ENCODE assay signal across 12 cellular contexts in genomic region chr4:119735136-119735770, GRCh38.
DNase-seq lines count a peak whose midpoint lies in the region; ATAC-seq and TF ChIP-seq lines count a peak whose summit lies in the region.
"Had no signal": no experiment of that assay in that cellular context is flagged by ENCODE, and none has a peak within 500 bp of the region (broad histone marks: within the 10 kb centered on the region; RNA-seq: fewer than 3 reads in every experiment).

No MANE protein-coding gene starts in this region.

- no peaks in the 10 kb centered on the region for H3K27me3 Mint-ChIP-seq in endodermal cell (ENCODE audit: insufficient read depth)

- no peak overlapping the region for H3K27ac Mint-ChIP-seq in endodermal cell
- H3K27ac Mint-ChIP-seq: T-helper 17 cell had no signal

- H3K27ac ChIP-seq in endodermal cell (ENCODE audit: low read depth, low read length) = no peak overlapping the region
- H3K27ac ChIP-seq: BLaER1 had no signal

- WGBS in endodermal cell (ENCODE audit: insufficient coverage in 1 of 2, insufficient read length in 1 of 2), 2 experiments = 100% methylated on average over 1 to 2 of the region's 2 CpGs

- H3K9me3 ChIP-seq in neuron (ENCODE audit: low read length) (no peaks in the 10 kb centered on the region), endodermal cell (ENCODE audit: control insufficient read depth, low read length) (no peaks in the 10 kb centered on the region)
- H3K9me3 ChIP-seq: BLaER1 had no signal

- no peaks in the 10 kb centered on the region for H3K9me3 Mint-ChIP-seq in endodermal cell

- H3K36me3 ChIP-seq in neuron (ENCODE audit: insufficient read depth, low read length) (no peaks in the 10 kb centered on the region), endodermal cell (ENCODE audit: control insufficient read depth, insufficient read depth, low read length) (no peaks in the 10 kb centered on the region)
- H3K36me3 ChIP-seq: BLaER1 had no signal

- no peak overlapping the region for H3K9ac ChIP-seq in endodermal cell (ENCODE audit: extremely low read depth, low read length, poor library complexity, severe bottlenecking)
- H3K9ac ChIP-seq: BLaER1 had no signal

- peak overlapping the region; percentile 26 for H2AFZ ChIP-seq in neuron (ENCODE audit: low read depth, low read length)

- H3K4me1 Mint-ChIP-seq in endodermal cell = peaks cover 23% of the 10 kb centered on the region
- H3K4me1 Mint-ChIP-seq: T-helper 17 cell had no signal

- H3K36me3 Mint-ChIP-seq in endodermal cell (ENCODE audit: low read depth) = no peaks in the 10 kb centered on the region

- no peak overlapping the region for H3K4me3 ChIP-seq in AG09309 (ENCODE audit: control insufficient read depth, low read depth, low read length)
- no peak overlapping the region for H3K4me3 ChIP-seq in fibroblast of mammary gland (ENCODE audit: control insufficient read depth, low read depth, low read length)
- no peak overlapping the region for H3K4me3 ChIP-seq in neuron (ENCODE audit: low read length)
- no peak overlapping the region for H3K4me3 ChIP-seq in endodermal cell (ENCODE audit: low read length)
- H3K4me3 ChIP-seq: BLaER1 had no signal

- no peak for ATAC-seq in HG03342 (IDR thresholded peaks at IDR 0.05; ENCODE audit: unreplicated experiment)
- ATAC-seq: T-helper 17 cell had no signal

- no peak for TF ChIP-seq CTCF in AG09309 (IDR thresholded peaks at IDR 0.05; ENCODE audit: control insufficient read depth, insufficient read depth, low read depth, low read length, missing control alignments)
- TF ChIP-seq CTCF in fibroblast of mammary gland (conservative IDR thresholded peaks at IDR 0.05; ENCODE audit: control insufficient read depth, insufficient read depth, low read depth, low read length) = no peak
- TF ChIP-seq CTCF in endodermal cell (conservative IDR thresholded peaks at IDR 0.05) = no peak

- no peaks in the 10 kb centered on the region for H3K27me3 ChIP-seq in neuron (ENCODE audit: insufficient read depth, low read length)
- H3K27me3 ChIP-seq in endodermal cell (ENCODE audit: control insufficient read depth, insufficient read depth, low read length, poor library complexity, severe bottlenecking) = no peaks in the 10 kb centered on the region
- H3K27me3 ChIP-seq: BLaER1 had no signal

- peak; percentile 93 for DNase-seq in AG09309 (ENCODE audit: low read depth)
- DNase-seq in RPMI8226 = peak; percentile 40
- peak; percentile 91 for DNase-seq in fibroblast of mammary gland (ENCODE audit: low read depth)
- no peak for DNase-seq in activated naive CD4-positive, alpha-beta T cell treated with anti-CD3 and anti-CD28 coated beads, Interleukin-2, amount 50 U/mL, for 16 hours
- DNase-seq in endodermal cell = no peak
- no peak for DNase-seq in NCI-H2107 (lab: John Stamatoyannopoulos, UW)
- DNase-seq: activated T-cell treated with anti-CD3 and anti-CD28 coated beads for 4 hours, GOT3, T-helper 17 cell had no signal

- H3K4me3 Mint-ChIP-seq in endodermal cell = no peak overlapping the region
- H3K4me3 Mint-ChIP-seq: T-helper 17 cell had no signal

- H3K4me1 ChIP-seq in neuron (ENCODE audit: insufficient read depth, low read length) (no peaks in the 10 kb centered on the region), endodermal cell (ENCODE audit: control insufficient read depth, insufficient read depth, low read length) (peaks cover 14% of the 10 kb centered on the region)
- H3K4me1 ChIP-seq: BLaER1 had no signal

Comparison
In these comparisons a context has a peak if more than half of its experiments do, and no peak if none do; other contexts are left out.
1. DNase-seq: peak in AG09309 (single experiment), RPMI8226 (single experiment) and fibroblast of mammary gland (single experiment); none in activated naive CD4-positive, alpha-beta T cell treated with anti-CD3 and anti-CD28 coated beads, Interleukin-2, amount 50 U/mL, for 16 hours (single experiment), endodermal cell (single experiment) and NCI-H2107 (single experiment).